In the genomic region with DNA sequence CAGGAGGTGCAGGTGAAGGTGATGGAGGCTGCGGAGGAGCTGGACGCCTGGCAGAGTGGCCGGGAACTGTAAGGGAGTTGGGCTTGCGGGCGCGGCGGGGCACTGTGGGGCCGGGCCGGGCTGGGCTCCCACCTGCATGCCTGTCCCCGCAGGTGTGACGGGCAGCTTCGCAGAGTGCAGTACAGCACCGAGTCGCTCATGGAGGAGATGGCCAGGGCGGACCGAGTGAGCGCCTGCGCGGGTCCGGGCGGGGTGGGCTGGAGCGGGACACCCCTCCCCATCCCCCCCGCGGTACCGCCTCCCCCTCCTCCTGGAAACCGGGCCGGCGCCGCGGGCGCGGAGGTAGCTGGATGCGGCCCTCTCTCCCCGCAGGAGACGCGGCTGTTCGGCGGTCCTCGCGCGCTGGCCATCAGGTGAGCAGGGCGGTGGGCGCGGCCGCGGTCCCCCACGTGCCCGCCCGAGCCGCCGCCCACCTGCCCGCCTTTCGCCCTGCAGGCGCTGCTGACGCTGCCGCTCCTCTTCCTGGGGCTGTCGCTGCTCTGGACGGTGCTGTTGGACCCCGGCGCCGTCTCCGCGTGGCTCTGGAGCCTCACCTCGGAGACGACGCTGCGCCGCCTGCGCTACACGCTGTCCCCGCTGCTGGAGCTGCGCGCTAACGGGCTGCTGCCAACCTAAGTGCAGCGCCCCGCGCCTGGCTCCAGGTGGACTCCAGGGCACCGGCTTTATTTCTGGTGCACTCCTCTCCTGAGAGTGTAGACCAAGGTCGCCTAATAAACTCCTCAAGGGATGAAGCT, we compare ENCODE assay signal across 8 cellular contexts.
A peak's percentile ranks its signal among the peaks of the same experiment; 100 is the strongest.
DNase-seq lines count a peak whose midpoint lies in the region; ATAC-seq and TF ChIP-seq lines count a peak whose summit lies in the region.
"Not testable (repeated sequence)": the region's sequence is repeated elsewhere in the genome, so short reads cannot be mapped to it uniquely, and the experiment has no call there.

No MANE protein-coding gene starts in this region.

- H3K4me1 Mint-ChIP-seq in CD4-positive, alpha-beta memory T cell, result peaks cover 6 to 22% (median 14%) of the 10 kb centered on the region in 4 donors
- peaks cover 11% of the 10 kb centered on the region for H3K4me1 Mint-ChIP-seq in GM23338
- peaks cover 14% of the 10 kb centered on the region for H3K4me1 Mint-ChIP-seq in activated naive CD4-positive, alpha-beta T cell treated with anti-CD3 and anti-CD28 coated beads, Interleukin-2, amount 50 U/mL, for 24 hours

- peak; percentile 21 to 43 (median 41) for DNase-seq in CD4-positive, alpha-beta memory T cell
- peak; percentile 51 for DNase-seq in GM23338 (ENCODE audit: low spot score)
- peak; percentile 4 to 46 (median 42) for DNase-seq in NCI-H1417 (lab: John Stamatoyannopoulos, UW)
- peak; percentile 27 to 66 (median 62) for DNase-seq in mucosa of descending colon
- DNase-seq in stimulated activated CD4-positive, alpha-beta T cell treated with anti-CD3 and anti-CD28 coated beads, Interleukin-15, amount 100 ng/mL, for 24 hours, result peak; percentile 15

- not testable (repeated sequence) for H4K20me1 ChIP-seq in GM23338 (replicated peaks; ENCODE audit: insufficient read depth)

- H3K27ac Mint-ChIP-seq in CD4-positive, alpha-beta memory T cell, result peak overlapping the region in 5 of 7 donors; percentile 32 to 91 (median 74)
- not testable (repeated sequence) for H3K27ac Mint-ChIP-seq in GM23338
- peak overlapping the region; percentile 30 for H3K27ac Mint-ChIP-seq in activated naive CD4-positive, alpha-beta T cell treated with anti-CD3 and anti-CD28 coated beads, Interleukin-2, amount 50 U/mL, for 24 hours

- peak overlapping the region; percentile 63 to 97 (median 71) for H3K4me3 Mint-ChIP-seq in CD4-positive, alpha-beta memory T cell
- H3K4me3 Mint-ChIP-seq in GM23338, result peak overlapping the region; percentile 64
- H3K4me3 Mint-ChIP-seq in activated naive CD4-positive, alpha-beta T cell treated with anti-CD3 and anti-CD28 coated beads, Interleukin-2, amount 50 U/mL, for 24 hours, result peak overlapping the region; percentile 76

- not testable (repeated sequence) for H3K9me3 ChIP-seq in CD4-positive, alpha-beta memory T cell (ENCODE audit: control insufficient read depth in 1 of 2, low read length in 2 of 2); mucosa of descending colon

- H3K4me2 ChIP-seq in GM23338, result peak overlapping the region; percentile 78; the same call in 1 of the 2 replicates

- H3K27me3 Mint-ChIP-seq in CD4-positive, alpha-beta memory T cell; activated naive CD4-positive, alpha-beta T cell treated with anti-CD3 and anti-CD28 coated beads, Interleukin-2, amount 50 U/mL, for 24 hours: not testable (repeated sequence)
- H3K27me3 Mint-ChIP-seq in GM23338 (ENCODE audit: insufficient read depth, low read depth, poor library complexity), result peaks cover 24% of the 10 kb centered on the region

- not testable (repeated sequence) for H3K36me3 ChIP-seq in CD4-positive, alpha-beta memory T cell (ENCODE audit: insufficient read depth, low read length); GM23338 (ENCODE audit: insufficient read depth); mucosa of descending colon (ENCODE audit: low read depth)

- H3K79me2 ChIP-seq in GM23338 (replicated peaks; ENCODE audit: insufficient read depth), result not testable (repeated sequence)

- H3K9me3 Mint-ChIP-seq in CD4-positive, alpha-beta memory T cell; GM23338; activated naive CD4-positive, alpha-beta T cell treated with anti-CD3 and anti-CD28 coated beads, Interleukin-2, amount 50 U/mL, for 24 hours: not testable (repeated sequence)

- not testable (repeated sequence) for TF ChIP-seq CTCF in GM23338 (conservative IDR thresholded peaks at IDR 0.05; ENCODE audit: low read depth in 2 of 2); mucosa of descending colon (IDR thresholded peaks at IDR 0.05)
- TF ChIP-seq CTCF in VCaP (conservative IDR thresholded peaks at IDR 0.05), result peak; percentile 40

- peaks cover 13% of the 10 kb centered on the region for H3K4me1 ChIP-seq in CD4-positive, alpha-beta memory T cell (ENCODE audit: insufficient read depth, low read length)
- not testable (repeated sequence) for H3K4me1 ChIP-seq in GM23338 (ENCODE audit: insufficient read depth)
- peaks cover 10% of the 10 kb centered on the region for H3K4me1 ChIP-seq in mucosa of descending colon (ENCODE audit: low read depth)

- POLR2A ChIA-PET in CD4-positive, alpha-beta memory T cell (lab: Charles Lee; ENCODE audit: partially characterized antibody), result interaction anchor here (0.6 to 4.1 kb wide), 9 partner anchors 133 to 275 kb away, joined by 3 to 27 read pairs (median 5); a partner anchor contains a TSS

- H3K4me3 ChIP-seq in CD4-positive, alpha-beta memory T cell (ENCODE audit: low read length in 2 of 2), result peak overlapping the region in 1 of 2 donors; percentile 2
- peak overlapping the region; percentile 49 for H3K4me3 ChIP-seq in GM23338
- H3K4me3 ChIP-seq in mucosa of descending colon, result not testable (repeated sequence)

- H3K36me3 Mint-ChIP-seq in CD4-positive, alpha-beta memory T cell; GM23338 (ENCODE audit: low read depth); activated naive CD4-positive, alpha-beta T cell treated with anti-CD3 and anti-CD28 coated beads, Interleukin-2, amount 50 U/mL, for 24 hours: not testable (repeated sequence)

- H3K27ac ChIP-seq in CD4-positive, alpha-beta memory T cell (ENCODE audit: low read depth, low read length); GM23338 (ENCODE audit: low read depth): not testable (repeated sequence)
- H3K27ac ChIP-seq in VCaP, result peak overlapping the region; percentile 57

- intact Hi-C loops in CD4-positive, alpha-beta memory T cell (cut with micrococcal nuclease), result loop anchor here (2.0 to 5.0 kb wide), 2 partner anchors 137 to 383 kb away; a partner anchor contains a TSS
- intact Hi-C loops in mucosa of descending colon (cut with DNase I, micrococcal nuclease), result not testable (repeated sequence)

- not testable (repeated sequence) for H2AFZ ChIP-seq in GM23338

- H3K9me2 ChIP-seq in GM23338 (ENCODE audit: insufficient read depth), result not testable (repeated sequence)

- H3F3A ChIP-seq in GM23338 (replicated peaks; ENCODE audit: low read depth), result not testable (repeated sequence)

- not testable (repeated sequence) for H3K27me3 ChIP-seq in CD4-positive, alpha-beta memory T cell (ENCODE audit: insufficient read depth, low read length); GM23338 (ENCODE audit: insufficient read depth)

- peak; percentile 24 for ATAC-seq in GM23338
- peak; percentile 5 for ATAC-seq in esophagus mucosa
- not testable (repeated sequence) for ATAC-seq in mucosa of descending colon

- CTCF ChIA-PET in CD4-positive, alpha-beta memory T cell (lab: Charles Lee; ENCODE audit: partially characterized antibody), result interaction anchor here (1.2 kb wide), 1 partner anchor 286 kb away, joined by 4 read pairs; no protein-coding TSS in a partner anchor

TF ChIP-seq in GM23338, 12 proteins besides CTCF, POLR2A, EP300 and RAD21:
- TF ChIP-seq CREB1 (CRISPR knock-in tag; IDR thresholded peaks at IDR 0.05; ENCODE audit: low read depth), result peak; percentile 39; the same call in 1 of the 2 replicates
